1 cellular context compared by ENCODE assay signal in genomic region chr1:151147132-151147503, GRCh38.
TF ChIP-seq lines count a peak whose summit lies in the region.

No MANE protein-coding gene starts in this region.

TF ChIP-seq in endothelial cell of umbilical vein, 7 proteins besides CTCF, POLR2A, EP300 and RAD21 (continued from another document):
- TF ChIP-seq POLR2AphosphoS5 (IDR thresholded peaks at IDR 0.05; ENCODE audit: insufficient read depth, low read depth, low read length) (no peak), MYC (IDR thresholded peaks at IDR 0.05; ENCODE audit: low read depth, low read length) (no peak), GATA2 (IDR thresholded peaks at IDR 0.05; ENCODE audit: insufficient read depth, insufficient read length, low read depth, low read length) (no peak), JUN (IDR thresholded peaks at IDR 0.05; ENCODE audit: borderline replicate concordance, insufficient read depth, insufficient read length, low read depth) (no peak), EZH2 (IDR thresholded peaks at IDR 0.05; ENCODE audit: borderline replicate concordance, low read depth, low read length, severe bottlenecking) (no peak)
- TF ChIP-seq, protein P1, sequence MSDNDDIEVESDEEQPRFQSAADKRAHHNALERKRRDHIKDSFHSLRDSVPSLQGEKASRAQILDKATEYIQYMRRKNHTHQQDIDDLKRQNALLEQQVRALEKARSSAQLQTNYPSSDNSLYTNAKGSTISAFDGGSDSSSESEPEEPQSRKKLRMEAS (IDR thresholded peaks at IDR 0.05; ENCODE audit: insufficient read depth, insufficient read length), result no peak
TF ChIP-seq in endothelial cell of umbilical vein: peak in this region for 0.
